Comparison of ENCODE assay signal across 18 cellular contexts in the genomic region with DNA sequence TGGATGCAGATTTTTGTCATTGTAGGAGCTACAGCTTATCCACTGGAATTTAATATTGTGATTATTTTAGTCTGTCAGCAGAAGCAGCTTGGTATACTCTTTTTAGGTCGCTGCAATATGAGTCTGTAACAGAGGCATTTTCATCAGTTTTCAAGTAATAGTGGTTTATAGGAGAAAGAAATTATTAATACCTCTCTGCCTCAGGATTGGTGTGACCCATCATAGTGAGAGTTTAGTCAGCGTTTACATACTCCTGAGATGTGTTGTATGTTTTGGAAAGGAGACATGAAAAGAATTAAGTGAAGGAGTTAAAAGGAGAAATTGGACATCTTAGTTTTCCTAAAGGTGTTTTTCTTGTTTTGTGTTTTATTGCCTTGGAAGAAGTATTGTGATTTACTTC.
DNase-seq lines count a peak whose midpoint lies in the region; ATAC-seq and TF ChIP-seq lines count a peak whose summit lies in the region.
"Had no signal": no experiment of that assay in that cellular context is flagged by ENCODE, and none has a peak within 500 bp of the region (broad histone marks: within the 10 kb centered on the region; RNA-seq: fewer than 3 reads in every experiment).

No MANE protein-coding gene starts in this region.

- no peaks in the 10 kb centered on the region for H3K9me2 ChIP-seq in GM23338 (ENCODE audit: insufficient read depth)

- no peaks in the 10 kb centered on the region for H3F3A ChIP-seq in GM23338 (replicated peaks; ENCODE audit: low read depth)

- H4K20me1 ChIP-seq in GM23338 (replicated peaks; ENCODE audit: insufficient read depth) (no peaks in the 10 kb centered on the region), IMR-90 (ENCODE audit: insufficient read depth, low read length) (no peaks in the 10 kb centered on the region)
- H4K20me1 ChIP-seq: BLaER1 treated with 17β-estradiol and CSF1 and Interleukin-3, amounts not matched to agents 10 nM and 100 nM had no signal

- no peak overlapping the region for H2BK20ac ChIP-seq in IMR-90 (ENCODE audit: low read depth, low read length)

- peaks cover 45% of the 10 kb centered on the region for H3K4me1 Mint-ChIP-seq in GM23338
- H3K4me1 Mint-ChIP-seq in WTC11, result peaks cover 46% of the 10 kb centered on the region
- H3K4me1 Mint-ChIP-seq: B cell had no signal

- no peak overlapping the region for H3K4ac ChIP-seq in IMR-90 (ENCODE audit: low read depth, low read length)

- TF ChIP-seq CTCF in GM23338 (conservative IDR thresholded peaks at IDR 0.05; ENCODE audit: low read depth in 2 of 2) (no peak), IMR-90 (conservative IDR thresholded peaks at IDR 0.05; ENCODE audit: low read depth, low read length) (no peak), WTC11 (IDR thresholded peaks at IDR 0.05) (no peak)

- H3K36me3 ChIP-seq in GM23338 (ENCODE audit: insufficient read depth), result no peaks in the 10 kb centered on the region
- H3K36me3 ChIP-seq in IMR-90 (ENCODE audit: control insufficient read depth, insufficient read depth, low read length), result no peaks in the 10 kb centered on the region
- H3K36me3 ChIP-seq: BLaER1 treated with 17β-estradiol and CSF1 and Interleukin-3, amounts not matched to agents 10 nM and 100 nM had no signal

- no CpG with 5 or more reads among the region's 2 CpGs for WGBS in IMR-90 (ENCODE audit: extremely low coverage in 2 of 2, insufficient read length in 1 of 2), 2 experiments

- POLR2A ChIA-PET in IMR-90 (lab: Charles Lee; ENCODE audit: unreplicated experiment) (no interaction called here), WTC11 (lab: Charles Lee) (no interaction called here)

- H3K4me3 Mint-ChIP-seq in GM23338, result no peak overlapping the region
- H3K4me3 Mint-ChIP-seq in WTC11, result no peak overlapping the region
- H3K4me3 Mint-ChIP-seq: B cell; CD4-positive, alpha-beta T cell; CD8-positive, alpha-beta T cell had no signal

- peak overlapping the region; percentile 19 for H2BK5ac ChIP-seq in IMR-90 (ENCODE audit: low read depth, low read length, poor library complexity, severe bottlenecking)

- H4K91ac ChIP-seq in IMR-90 (ENCODE audit: insufficient read depth, low read depth, low read length), result no peak overlapping the region

- no peak for ATAC-seq in GM23338
- ATAC-seq in IMR-90 (ENCODE audit: low read depth), result peak; percentile 51; the same call in 1 of the 2 replicates
- ATAC-seq in WTC11, result no peak
- ATAC-seq in left colon, result no peak
- no peak for ATAC-seq in GM21717 (IDR thresholded peaks at IDR 0.05; ENCODE audit: unreplicated experiment)
- ATAC-seq: A549; CD8-positive, alpha-beta T cell had no signal

- no peak overlapping the region for H3K18ac ChIP-seq in IMR-90 (ENCODE audit: low read depth, low read length)

- no peaks in the 10 kb centered on the region for H3K9me3 ChIP-seq in IMR-90 (ENCODE audit: control insufficient read depth, insufficient read depth, low read length)
- H3K9me3 ChIP-seq: A549; BLaER1 treated with 17β-estradiol and CSF1 and Interleukin-3, amounts not matched to agents 10 nM and 100 nM; Caco-2 had no signal

- H3K27ac ChIP-seq in GM23338 (ENCODE audit: low read depth), result no peak overlapping the region
- H3K27ac ChIP-seq in IMR-90 (ENCODE audit: insufficient read depth, low read length), result no peak overlapping the region
- H3K27ac ChIP-seq: 22Rv1; A549; BLaER1 treated with 17β-estradiol and CSF1 and Interleukin-3, amounts not matched to agents 10 nM and 100 nM; C4-2B had no signal

- intact Hi-C loops in IMR-90 (cut with micrococcal nuclease), result no loop called here
- intact Hi-C loops in left colon (cut with DNase I, micrococcal nuclease), result no loop called here

- H3K27ac Mint-ChIP-seq in GM23338 (0 out of 2 replicates have a peak overlapping the region, but pooled peaks have one; percentile 25), WTC11 (0 out of 2 replicates have a peak overlapping the region, but pooled peaks have one; percentile 39)
- H3K27ac Mint-ChIP-seq: B cell; CD4-positive, alpha-beta T cell; CD8-positive, alpha-beta T cell had no signal

- H3K36me3 Mint-ChIP-seq in GM23338 (ENCODE audit: low read depth), result peaks cover 2% of the 10 kb centered on the region; the same call in 1 of the 3 replicates
- H3K36me3 Mint-ChIP-seq in WTC11, result no peaks in the 10 kb centered on the region
- H3K36me3 Mint-ChIP-seq: CD8-positive, alpha-beta T cell had no signal

- H3K4me1 ChIP-seq in GM23338 (ENCODE audit: insufficient read depth), result peaks cover 31% of the 10 kb centered on the region
- H3K4me1 ChIP-seq in IMR-90 (ENCODE audit: control insufficient read depth, insufficient read depth, low read length), result no peaks in the 10 kb centered on the region; the same call in 1 of the 2 replicates
- H3K4me1 ChIP-seq: BLaER1 treated with 17β-estradiol and CSF1 and Interleukin-3, amounts not matched to agents 10 nM and 100 nM; Caco-2 had no signal

- H2AFZ ChIP-seq in GM23338 (no peak overlapping the region), IMR-90 (replicated peaks; ENCODE audit: low read length, poor library complexity) (no peak overlapping the region)

- no peak overlapping the region for H3K4me3 ChIP-seq in GM23338
- H3K4me3 ChIP-seq in IMR-90 (ENCODE audit: insufficient read depth, low read depth, low read length), result no peak overlapping the region
- H3K4me3 ChIP-seq: A549; BLaER1 treated with 17β-estradiol and CSF1 and Interleukin-3, amounts not matched to agents 10 nM and 100 nM had no signal

- no peak for DNase-seq in GM23338 (ENCODE audit: low spot score)
- DNase-seq in IMR-90, result peak; percentile 54
- no peak for DNase-seq in WTC11 (ENCODE audit: low spot score)
- no peak for DNase-seq in activated effector memory CD4-positive, alpha-beta T cell treated with anti-CD3 and anti-CD28 coated beads, Interleukin-2, amount 50 U/mL, for 16 hours
- no peak for DNase-seq in left colon
- DNase-seq: AML-193; Caco-2; Calu3; CD4-positive, alpha-beta T cell; CD8-positive, alpha-beta T cell; DMS79 treated with DMSO at 0.1 percent for 48 hours; GF-D8 had no signal

- no peak overlapping the region for H2BK15ac ChIP-seq in IMR-90 (ENCODE audit: low read depth, low read length)

- peaks cover 0 to 3% of the 10 kb centered on the region in 2 experiments; a peak in 1 of 4 replicates for H3K79me1 ChIP-seq in IMR-90 (ENCODE audit: low read depth in 1 of 2, low read length in 2 of 2)

- no TSS peak for BruUV-seq in IMR-90 (replicated peaks; lab: Mats Ljungman, UMichigan)

- H3K27me3 Mint-ChIP-seq in GM23338 (ENCODE audit: insufficient read depth, low read depth, poor library complexity) (no peaks in the 10 kb centered on the region), WTC11 (ENCODE audit: low read depth) (no peaks in the 10 kb centered on the region)
- H3K27me3 Mint-ChIP-seq: B cell; CD4-positive, alpha-beta T cell had no signal

- CTCF ChIA-PET in IMR-90 (lab: Yijun Ruan, JAX) (no interaction called here), WTC11 (lab: Charles Lee) (no interaction called here)

- H3K79me2 ChIP-seq in GM23338 (replicated peaks; ENCODE audit: insufficient read depth), result peaks cover 30% of the 10 kb centered on the region

- no peak overlapping the region for H3K4me2 ChIP-seq in GM23338
- no peak overlapping the region; the same call in 1 of the 2 replicates for H3K4me2 ChIP-seq in IMR-90 (ENCODE audit: low read depth, low read length)
- H3K4me2 ChIP-seq: A549; BLaER1 treated with 17β-estradiol and CSF1 and Interleukin-3, amounts not matched to agents 10 nM and 100 nM had no signal

- H3K14ac ChIP-seq in IMR-90 (replicated peaks; ENCODE audit: low read depth, low read length), result no peak overlapping the region

- H3K27me3 ChIP-seq in GM23338 (ENCODE audit: insufficient read depth) (no peaks in the 10 kb centered on the region), IMR-90 (ENCODE audit: control insufficient read depth, insufficient read depth, low read length) (no peaks in the 10 kb centered on the region)
- H3K27me3 ChIP-seq: BLaER1 treated with 17β-estradiol and CSF1 and Interleukin-3, amounts not matched to agents 10 nM and 100 nM had no signal

- H3K9me1 ChIP-seq in IMR-90 (ENCODE audit: insufficient read depth, low read length), result 0 out of 2 replicates have a peak, but pooled peaks cover 3% of the 10 kb centered on the region

- H2BK120ac ChIP-seq in IMR-90 (ENCODE audit: low read depth, low read length), result no peak overlapping the region

- H3K23ac ChIP-seq in IMR-90 (ENCODE audit: low read depth, low read length), result no peak overlapping the region

- H3K9me3 Mint-ChIP-seq in GM23338 (no peaks in the 10 kb centered on the region), WTC11 (no peaks in the 10 kb centered on the region)
- H3K9me3 Mint-ChIP-seq: CD4-positive, alpha-beta T cell; CD8-positive, alpha-beta T cell had no signal

- TF ChIP-seq POLR2A in IMR-90 (IDR thresholded peaks at IDR 0.05; ENCODE audit: low read depth, low read length), result no peak

- no peak overlapping the region for H4K5ac ChIP-seq in IMR-90 (ENCODE audit: low read depth, low read length)

- TF ChIP-seq RAD21 in IMR-90 (IDR thresholded peaks at IDR 0.05; ENCODE audit: low read length), result no peak

- dilution Hi-C loops in IMR-90 (cut with HindIII; ENCODE audit: low sequenced_read_pairs, unreplicated experiment), result no loop called here

- H4K8ac ChIP-seq in IMR-90 (ENCODE audit: low read depth in 2 of 2, low read length in 2 of 2), result no peak overlapping the region

- H3K9ac ChIP-seq in IMR-90 (ENCODE audit: low read depth, low read length), result no peak overlapping the region
- H3K9ac ChIP-seq: BLaER1 treated with 17β-estradiol and CSF1 and Interleukin-3, amounts not matched to agents 10 nM and 100 nM had no signal

- no peak overlapping the region for H2AK9ac ChIP-seq in IMR-90 (replicated peaks; ENCODE audit: low read depth, low read length, poor library complexity)

- in situ Hi-C loops in IMR-90 (cut with MboI; ENCODE audit: low sequenced_read_pairs), result no loop called here

- H2AK5ac ChIP-seq in IMR-90 (ENCODE audit: low read depth, low read length), result no peak overlapping the region

- no peak overlapping the region for H3K56ac ChIP-seq in IMR-90 (ENCODE audit: extremely low read depth, insufficient read depth, low read length)

TF ChIP-seq in GM23338, 12 proteins besides CTCF, POLR2A, EP300 and RAD21 (continues in another document):
- TF ChIP-seq STAT1 (IDR thresholded peaks at IDR 0.05; ENCODE audit: unreplicated experiment) (no peak), ZNF114 (CRISPR knock-in tag; IDR thresholded peaks at IDR 0.05) (no peak)

TF ChIP-seq in IMR-90, 13 proteins besides CTCF, POLR2A, EP300 and RAD21:
- no peak for TF ChIP-seq RFX5 (IDR thresholded peaks at IDR 0.05; ENCODE audit: low read depth, low read length)
